In genomic region chr12:31234955-31235867, GRCh38 we compare ENCODE assay signal across 8 cellular contexts.
A peak's percentile ranks its signal among the peaks of the same experiment; 100 is the strongest.
DNase-seq lines count a peak whose midpoint lies in the region; ATAC-seq and TF ChIP-seq lines count a peak whose summit lies in the region.

No MANE protein-coding gene starts in this region.

- TF ChIP-seq POLR2A in thyroid gland (IDR thresholded peaks at IDR 0.05) = no peak

- no peak overlapping the region for H3K4me3 Mint-ChIP-seq in WTC11

- peaks cover 8% of the 10 kb centered on the region for H3K9me3 Mint-ChIP-seq in WTC11

- no peaks in the 10 kb centered on the region for H3K27me3 ChIP-seq in thyroid gland

- CTCF ChIA-PET in WTC11 (lab: Charles Lee) = interaction anchor here (0.6 to 2.7 kb wide), 17 partner anchors 9 to 388 kb away, joined by 3 to 11 read pairs (median 5); partner anchors contain the start of gene DDX11

- intact Hi-C loops in thyroid gland (cut with DNase I) = no loop called here

- no peak overlapping the region for H3K27ac ChIP-seq in thyroid gland

- no peaks in the 10 kb centered on the region for H3K36me3 ChIP-seq in thyroid gland

- no peak overlapping the region for H3K27ac Mint-ChIP-seq in WTC11

- peaks cover 4% of the 10 kb centered on the region; the same call in 1 of the 2 replicates for H3K36me3 Mint-ChIP-seq in WTC11

- 33 to 36% methylated on average over 11 to 12 of the region's 12 CpGs for WGBS in thyroid gland, 2 donors

- no peak overlapping the region for H3K4me3 ChIP-seq in thyroid gland (replicated peaks in 1 of 3)

- peak; percentile 38; the same call in 1 of the 2 replicates for TF ChIP-seq CTCF in WTC11 (IDR thresholded peaks at IDR 0.05)
- TF ChIP-seq CTCF in thyroid gland (IDR thresholded peaks at IDR 0.05) = peak; percentile 30 to 73 (median 60)

- peak; percentile 18 for DNase-seq in DMS114 treated with DMSO at 0.1 percent for 48 hours (lab: John Stamatoyannopoulos, UW; ENCODE audit: unreplicated experiment)
- peak; percentile 74 for DNase-seq in NCI-H1417 treated with DMSO at 0.1 percent for 48 hours (lab: John Stamatoyannopoulos, UW)
- peak; percentile 61 for DNase-seq in WTC11 (ENCODE audit: low spot score)
- DNase-seq in hippocampal formation (lab: John Stamatoyannopoulos, UW) = peak; percentile 13 to 26
- peak; percentile 63 to 77 for DNase-seq in thyroid gland
- no peak for DNase-seq in activated naive CD4-positive, alpha-beta T cell treated with Interleukin-2 at 50 U/mL for 16 hours

- H3K4me1 ChIP-seq in thyroid gland = no peaks in the 10 kb centered on the region

- no peaks in the 10 kb centered on the region for H3K9me3 ChIP-seq in thyroid gland

- ATAC-seq in WTC11 (peak; percentile 89), HG03280 (IDR thresholded peaks at IDR 0.05; ENCODE audit: unreplicated experiment) (no peak), HG03432 (IDR thresholded peaks at IDR 0.05; ENCODE audit: unreplicated experiment) (no peak)

- POLR2A ChIA-PET in WTC11 (lab: Charles Lee) = interaction anchor here (0.7 kb wide), 1 partner anchor 103 kb away, joined by 5 read pairs; no protein-coding TSS in a partner anchor

- H3K4me1 Mint-ChIP-seq in WTC11 = peaks cover 9% of the 10 kb centered on the region; the same call in 1 of the 2 replicates

- H3K27me3 Mint-ChIP-seq in WTC11 (ENCODE audit: low read depth) = peaks cover 4% of the 10 kb centered on the region; the same call in 1 of the 2 replicates

TF ChIP-seq in WTC11, 78 proteins besides CTCF, POLR2A, EP300 and RAD21:
- TF ChIP-seq ZNF416 (CRISPR knock-in tag; IDR thresholded peaks at IDR 0.05) (no peak), CREM (CRISPR knock-in tag; IDR thresholded peaks at IDR 0.05) (no peak)
- TF ChIP-seq, protein P1, sequence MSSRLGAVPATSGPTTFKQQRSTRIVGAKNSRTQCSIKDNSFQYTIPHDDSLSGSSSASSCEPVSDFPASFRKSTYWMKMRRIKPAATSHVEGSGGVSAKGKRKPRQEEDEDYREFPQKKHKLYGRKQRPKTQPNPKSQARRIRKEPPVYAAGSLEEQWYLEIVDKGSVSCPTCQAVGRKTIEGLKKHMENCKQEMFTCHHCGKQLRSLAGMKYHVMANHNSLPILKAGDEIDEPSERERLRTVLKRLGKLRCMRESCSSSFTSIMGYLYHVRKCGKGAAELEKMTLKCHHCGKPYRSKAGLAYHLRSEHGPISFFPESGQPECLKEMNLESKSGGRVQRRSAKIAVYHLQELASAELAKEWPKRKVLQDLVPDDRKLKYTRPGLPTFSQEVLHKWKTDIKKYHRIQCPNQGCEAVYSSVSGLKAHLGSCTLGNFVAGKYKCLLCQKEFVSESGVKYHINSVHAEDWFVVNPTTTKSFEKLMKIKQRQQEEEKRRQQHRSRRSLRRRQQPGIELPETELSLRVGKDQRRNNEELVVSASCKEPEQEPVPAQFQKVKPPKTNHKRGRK (CRISPR knock-in tag; IDR thresholded peaks at IDR 0.05; ENCODE audit: borderline replicate concordance) = no peak
